2 cellular contexts compared by ENCODE assay signal in genomic region chr2:237723023-237723422, GRCh38.
TF ChIP-seq lines count a peak whose summit lies in the region.

No MANE protein-coding gene starts in this region.

TF ChIP-seq in HCT116, 20 proteins besides CTCF, POLR2A, EP300 and RAD21 (continued from another document):
- TF ChIP-seq ZBTB33 (IDR thresholded peaks at IDR 0.05; ENCODE audit: extremely low read depth, insufficient replicate concordance, low read length) (no peak), MAX (IDR thresholded peaks at IDR 0.05) (no peak), TCF7L2 (IDR thresholded peaks at IDR 0.05; ENCODE audit: borderline replicate concordance, extremely low read depth, insufficient read depth, insufficient read length) (no peak), CEBPB (IDR thresholded peaks at IDR 0.05; ENCODE audit: low read depth) (no peak), CBX3 (IDR thresholded peaks at IDR 0.05; ENCODE audit: low read depth) (no peak), ZFX (IDR thresholded peaks at IDR 0.05) (no peak)

TF ChIP-seq in HEK293T, 16 proteins besides CTCF, POLR2A, EP300 and RAD21 (continued from another document):
- TF ChIP-seq LEF1 (IDR thresholded peaks at IDR 0.05; ENCODE audit: borderline replicate concordance): no peak
- no peak for TF ChIP-seq BHLHE40 (IDR thresholded peaks at IDR 0.05; ENCODE audit: borderline replicate concordance)
